Comparison of ENCODE assay signal across 8 cellular contexts in genomic region chr9:91117959-91118651, GRCh38.
DNase-seq lines count a peak whose midpoint lies in the region; ATAC-seq and TF ChIP-seq lines count a peak whose summit lies in the region.

No MANE protein-coding gene starts in this region.

- peak; percentile 57 to 68 (median 61) for ATAC-seq in natural killer cell
- no peak for ATAC-seq in GM21576 (IDR thresholded peaks at IDR 0.05; ENCODE audit: unreplicated experiment)
- no peak for ATAC-seq in activated T-cell treated with anti-CD3 and anti-CD28 coated beads, Interleukin-2, amount 50 U/mL, for 4 hours

- intact Hi-C loops in natural killer cell (cut with micrococcal nuclease), result no loop called here

- peak overlapping the region in 1 of 2 donors; percentile 56 for H3K27ac Mint-ChIP-seq in natural killer cell

- no peak for TF ChIP-seq CTCF in foreskin fibroblast (IDR thresholded peaks at IDR 0.05; ENCODE audit: low read depth, low read length)
- TF ChIP-seq CTCF in natural killer cell (IDR thresholded peaks at IDR 0.05), result no peak

- DNase-seq in C1 segment of cervical spinal cord (lab: John Stamatoyannopoulos, UW) (peak in 12 of 14 donors; percentile 16 to 76 (median 56)), RPMI7951 (ENCODE audit: low read depth) (peak; percentile 92), foreskin fibroblast (peak; percentile 87 to 97), natural killer cell (no peak), SIG-M5 (lab: John Stamatoyannopoulos, UW) (no peak)
- no peak for DNase-seq in activated T-cell treated with anti-CD3 and anti-CD28 coated beads, Interleukin-2, amount 50 U/mL, for 4 hours
- DNase-seq in effector CD8-positive, alpha-beta T cell (lab: John Stamatoyannopoulos, UW), result no peak

- H3K4me1 Mint-ChIP-seq in natural killer cell, result peaks cover 15 to 16% of the 10 kb centered on the region in 2 donors
- H3K4me1 Mint-ChIP-seq in activated T-cell treated with anti-CD3 and anti-CD28 coated beads, Interleukin-2, amount 50 U/mL, for 4 hours (ENCODE audit: low read depth), result peaks cover 6% of the 10 kb centered on the region

- no peaks in the 10 kb centered on the region for H3K9me3 Mint-ChIP-seq in natural killer cell
- H3K9me3 Mint-ChIP-seq in activated T-cell treated with anti-CD3 and anti-CD28 coated beads, Interleukin-2, amount 50 U/mL, for 4 hours, result no peaks in the 10 kb centered on the region

- H3K36me3 Mint-ChIP-seq in natural killer cell, result no peaks in the 10 kb centered on the region
- H3K36me3 Mint-ChIP-seq in activated T-cell treated with anti-CD3 and anti-CD28 coated beads, Interleukin-2, amount 50 U/mL, for 4 hours (ENCODE audit: insufficient read depth), result no peaks in the 10 kb centered on the region

- H3K27me3 Mint-ChIP-seq in natural killer cell (ENCODE audit: low read depth in 2 of 2), result peaks cover 9 to 10% of the 10 kb centered on the region in 2 donors
- peaks cover 28% of the 10 kb centered on the region for H3K27me3 Mint-ChIP-seq in activated T-cell treated with anti-CD3 and anti-CD28 coated beads, Interleukin-2, amount 50 U/mL, for 4 hours (ENCODE audit: low read depth)

- H3K4me3 Mint-ChIP-seq in natural killer cell, result peak overlapping the region; percentile 75
- no peak overlapping the region for H3K4me3 Mint-ChIP-seq in activated T-cell treated with anti-CD3 and anti-CD28 coated beads, Interleukin-2, amount 50 U/mL, for 4 hours

- H3K4me3 ChIP-seq in foreskin fibroblast (ENCODE audit: low read depth in 1 of 2, low read length in 2 of 2), result peak overlapping the region in 1 of 2 donors; percentile 22

Comparison
In these comparisons a context has a peak if more than half of its experiments do, and no peak if none do; other contexts are left out.
1. DNase-seq: peak in C1 segment of cervical spinal cord (12 of 14), RPMI7951 (single experiment) and foreskin fibroblast (2 of 2); none in natural killer cell (single experiment), SIG-M5 (single experiment), activated T-cell treated with anti-CD3 and anti-CD28 coated beads, Interleukin-2, amount 50 U/mL, for 4 hours (single experiment) and effector CD8-positive, alpha-beta T cell (single experiment).
2. ATAC-seq: peak in natural killer cell (3 of 3); none in GM21576 (single experiment) and activated T-cell treated with anti-CD3 and anti-CD28 coated beads, Interleukin-2, amount 50 U/mL, for 4 hours (0 of 2).